Comparison of ENCODE assay signal across 19 cellular contexts in the genomic region with DNA sequence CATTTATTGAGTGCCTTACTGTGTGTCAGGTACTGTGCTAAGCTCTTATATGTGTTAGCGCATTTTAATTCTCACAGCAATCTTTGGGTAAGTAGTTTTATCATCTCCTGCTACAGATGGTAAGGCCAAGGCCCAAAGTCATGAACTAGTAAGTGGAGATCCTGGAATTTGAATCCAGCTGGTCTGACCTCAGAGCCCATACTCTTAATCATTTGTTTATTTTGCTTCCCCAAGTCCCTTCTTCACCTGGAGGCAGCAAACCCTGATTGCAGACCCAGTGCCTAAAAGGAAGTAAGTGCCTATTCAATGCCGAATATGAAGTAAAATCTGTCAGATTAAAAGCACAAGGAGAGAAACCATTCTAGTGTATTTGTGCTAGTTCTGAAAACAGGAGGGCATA.
DNase-seq lines count a peak whose midpoint lies in the region; ATAC-seq and TF ChIP-seq lines count a peak whose summit lies in the region.
"Had no signal": no experiment of that assay in that cellular context is flagged by ENCODE, and none has a peak within 500 bp of the region (broad histone marks: within the 10 kb centered on the region; RNA-seq: fewer than 3 reads in every experiment).

No MANE protein-coding gene starts in this region.

- no peaks in the 10 kb centered on the region for H4K20me1 ChIP-seq in mammary epithelial cell (ENCODE audit: insufficient read depth, low read length)
- H4K20me1 ChIP-seq in hepatocyte (ENCODE audit: insufficient read depth, poor library complexity, severe bottlenecking): no peaks in the 10 kb centered on the region
- no peaks in the 10 kb centered on the region for H4K20me1 ChIP-seq in osteoblast (ENCODE audit: insufficient read depth, low read length)
- H4K20me1 ChIP-seq: BLaER1 had no signal

- H3K27me3 ChIP-seq in mammary epithelial cell (ENCODE audit: insufficient read depth, low read length) (no peaks in the 10 kb centered on the region), breast epithelium (no peaks in the 10 kb centered on the region), hepatocyte (no peaks in the 10 kb centered on the region), osteoblast (ENCODE audit: insufficient read depth, low read length) (no peaks in the 10 kb centered on the region), spleen (replicated peaks in 1 of 7) (no peaks in the 10 kb centered on the region)
- H3K27me3 ChIP-seq: BLaER1 had no signal

- 95% methylated on average over 2 of the region's 2 CpGs for WGBS in mammary epithelial cell (ENCODE audit: low coverage, missing lambda C conversion rate)
- 79% methylated on average over 2 of the region's 2 CpGs for whole genome bisulfite sequencing in hepatocyte (ENCODE audit: low lambda C conversion rate, missing lambda C conversion rate)
- 91 to 99% (median 96%) methylated on average over 2 of the region's 2 CpGs for WGBS in spleen, 5 donors

- ATAC-seq in GM21576 (IDR thresholded peaks at IDR 0.05; ENCODE audit: unreplicated experiment): no peak
- ATAC-seq: HepG2 had no signal

- H3K27ac ChIP-seq in mammary epithelial cell (ENCODE audit: insufficient read depth, low read depth, low read length) (no peak overlapping the region), breast epithelium (peak overlapping the region in 1 of 2 donors; percentile 46), hepatocyte (peak overlapping the region; percentile 23), osteoblast (ENCODE audit: low read depth, low read length) (no peak overlapping the region), spleen (no peak overlapping the region)
- H3K27ac ChIP-seq: BLaER1, KMS-11, SK-N-MC had no signal

- H3K4me2 ChIP-seq in mammary epithelial cell (ENCODE audit: insufficient read depth, low read depth, low read length): peak overlapping the region; percentile 26
- no peak overlapping the region for H3K4me2 ChIP-seq in hepatocyte
- no peak overlapping the region for H3K4me2 ChIP-seq in osteoblast (ENCODE audit: insufficient read depth, low read length)
- H3K4me2 ChIP-seq: BLaER1, KMS-11 had no signal

- in situ Hi-C loops in mammary epithelial cell (cut with MboI; ENCODE audit: low sequenced_read_pairs in 2 of 2): no loop called here

- no peak overlapping the region for H3K4me3 ChIP-seq in mammary epithelial cell (replicated peaks in 1 of 3; ENCODE audit: insufficient read depth in 1 of 3, low read depth in 2 of 3, low read length in 3 of 3)
- no peak overlapping the region for H3K4me3 ChIP-seq in breast epithelium
- no peak overlapping the region for H3K4me3 ChIP-seq in hepatocyte
- no peak overlapping the region for H3K4me3 ChIP-seq in osteoblast (ENCODE audit: insufficient read depth, low read length)
- no peak overlapping the region for H3K4me3 ChIP-seq in spleen
- H3K4me3 ChIP-seq: BLaER1, SK-N-MC had no signal

- H2AFZ ChIP-seq in mammary epithelial cell (ENCODE audit: low read depth, low read length): no peak overlapping the region
- no peak overlapping the region for H2AFZ ChIP-seq in hepatocyte
- no peak overlapping the region for H2AFZ ChIP-seq in osteoblast (ENCODE audit: low read length)

- no peak overlapping the region for H3K9ac ChIP-seq in mammary epithelial cell (ENCODE audit: insufficient read depth, low read length)
- H3K9ac ChIP-seq: BLaER1, KMS-11 had no signal

- TF ChIP-seq POLR2A in breast epithelium (IDR thresholded peaks at IDR 0.05) (no peak), spleen (IDR thresholded peaks at IDR 0.05) (no peak)

- H3K9me3 ChIP-seq in mammary epithelial cell (replicated peaks; ENCODE audit: insufficient read depth, low read length) (no peaks in the 10 kb centered on the region), breast epithelium (no peaks in the 10 kb centered on the region), hepatocyte (ENCODE audit: low read depth) (no peaks in the 10 kb centered on the region), osteoblast (ENCODE audit: low read depth, low read length) (no peaks in the 10 kb centered on the region), spleen (no peaks in the 10 kb centered on the region)

- H3K9me2 ChIP-seq in hepatocyte (replicated peaks; ENCODE audit: insufficient read depth): no peaks in the 10 kb centered on the region

- H3K4me1 ChIP-seq in mammary epithelial cell (ENCODE audit: insufficient read depth, low read length) (peaks cover 15% of the 10 kb centered on the region), breast epithelium (no peaks in the 10 kb centered on the region), hepatocyte (ENCODE audit: insufficient read depth) (peaks cover 11% of the 10 kb centered on the region), osteoblast (ENCODE audit: insufficient read depth, low read length) (peaks cover 17% of the 10 kb centered on the region), spleen (no peaks in the 10 kb centered on the region)
- H3K4me1 ChIP-seq: BLaER1 had no signal

- DNase-seq in mammary epithelial cell: no peak
- no peak for DNase-seq in breast epithelium (ENCODE audit: low spot score in 2 of 2)
- peak; percentile 1 for DNase-seq in NCI-H69 (lab: John Stamatoyannopoulos, UW)
- no peak for DNase-seq in hepatocyte (ENCODE audit: low spot score)
- no peak for DNase-seq in osteoblast (ENCODE audit: insufficient read length, low spot score, missing footprints)
- no peak for DNase-seq in A172 (ENCODE audit: low spot score)
- no peak for DNase-seq in spleen
- DNase-seq: Calu3; CD4-positive, alpha-beta memory T cell; DMS79; NCI-H1417; NCI-H2029 treated with DMSO at 0.1 percent for 48 hours; NCI-H2171; SHP77 had no signal

- no peaks in the 10 kb centered on the region for H3K36me3 ChIP-seq in mammary epithelial cell (ENCODE audit: insufficient read depth, low read length)
- no peaks in the 10 kb centered on the region for H3K36me3 ChIP-seq in breast epithelium
- H3K36me3 ChIP-seq in hepatocyte (replicated peaks; ENCODE audit: insufficient read depth, low read depth): no peaks in the 10 kb centered on the region
- no peaks in the 10 kb centered on the region for H3K36me3 ChIP-seq in osteoblast (ENCODE audit: insufficient read depth, low read length)
- peaks cover 0 to 12% (median 0%) of the 10 kb centered on the region in 6 donors for H3K36me3 ChIP-seq in spleen

- no peak for TF ChIP-seq CTCF in mammary epithelial cell (conservative IDR thresholded peaks at IDR 0.05 in 1 of 2, IDR thresholded peaks at IDR 0.05 in 1 of 2; ENCODE audit: extremely low read depth in 1 of 2, insufficient read depth in 1 of 2, low read depth in 1 of 2, low read length in 2 of 2)
- no peak for TF ChIP-seq CTCF in breast epithelium (IDR thresholded peaks at IDR 0.05)
- no peak for TF ChIP-seq CTCF in hepatocyte (IDR thresholded peaks at IDR 0.05; ENCODE audit: poor library complexity)
- TF ChIP-seq CTCF in osteoblast (IDR thresholded peaks at IDR 0.05; ENCODE audit: extremely low read depth, low read depth, low read length): no peak
- no peak for TF ChIP-seq CTCF in spleen (IDR thresholded peaks at IDR 0.05 in 8 of 11, conservative IDR thresholded peaks at IDR 0.05 in 3 of 11)

- no peaks in the 10 kb centered on the region for H3K79me2 ChIP-seq in mammary epithelial cell (ENCODE audit: insufficient read depth, low read length)
- H3K79me2 ChIP-seq in hepatocyte: no peaks in the 10 kb centered on the region
- H3K79me2 ChIP-seq in osteoblast (ENCODE audit: insufficient read depth, low read length): no peaks in the 10 kb centered on the region

- CTCF ChIA-PET in mammary epithelial cell (lab: Charles Lee; ENCODE audit: low non-redundant PET): no interaction called here

- intact Hi-C loops in mammary epithelial cell (cut with micrococcal nuclease): no loop called here
- intact Hi-C loops in breast epithelium (cut with DNase I; ENCODE audit: low total_unique reads): no loop called here
- intact Hi-C loops in spleen (cut with DNase I; ENCODE audit: low total_unique reads): no loop called here

- dilution Hi-C loops in mammary epithelial cell (cut with HindIII; ENCODE audit: low sequenced_read_pairs): no loop called here

- BruUV-seq in mammary epithelial cell (replicated peaks; lab: Mats Ljungman, UMichigan): no TSS peak
